13 cellular contexts compared by ENCODE assay signal in genomic region chr19:535017-535835, GRCh38. TPM values are rescaled to one million over a fixed set of nuclear protein-coding genes. Genes with fewer than 3 reads are reported as not detected.
DNase-seq lines count a peak whose midpoint lies in the region; ATAC-seq and TF ChIP-seq lines count a peak whose summit lies in the region.
"Had no signal": no experiment of that assay in that cellular context is flagged by ENCODE, and none has a peak within 500 bp of the region (broad histone marks: within the 10 kb centered on the region; RNA-seq: fewer than 3 reads in every experiment).

No MANE protein-coding gene starts in this region.

- in situ Hi-C loops in Caki2 (cut with HindIII; ENCODE audit: low pct_unique_long_range_greater_than_20kb, low sequenced_read_pairs), result no loop called here

- H3K36me3 ChIP-seq in neutrophil, result peaks cover 48% of the 10 kb centered on the region
- H3K36me3 ChIP-seq: neural progenitor cell had no signal

- ATAC-seq in HG03039 (IDR thresholded peaks at IDR 0.05; ENCODE audit: unreplicated experiment), result no peak

- no peaks in the 10 kb centered on the region for H3K27me3 ChIP-seq in neutrophil
- H3K27me3 ChIP-seq: neural progenitor cell had no signal

- H3K9me3 ChIP-seq in neutrophil, result no peaks in the 10 kb centered on the region

- peaks cover 24 to 27% of the 10 kb centered on the region in 2 experiments for H3K4me1 ChIP-seq in neutrophil (ENCODE audit: control insufficient read depth in 1 of 2, insufficient read depth in 1 of 2, low read depth in 1 of 2, low read length in 1 of 2)

- H3K4me3 ChIP-seq in LNCaP clone FGC (ENCODE audit: low read depth, low read length), result peak overlapping the region; percentile 93
- no peak overlapping the region for H3K4me3 ChIP-seq in neutrophil (ENCODE audit: low read depth in 1 of 2, low read length in 1 of 2)
- H3K4me3 ChIP-seq: coronary artery, neural progenitor cell had no signal

- H3K27ac ChIP-seq in neutrophil, result peak overlapping the region; percentile 25
- H3K27ac ChIP-seq: HL-60, neural progenitor cell had no signal

- DNase-seq in Caki2 (ENCODE audit: low read depth) (peak; percentile 30), LNCaP clone FGC (ENCODE audit: low read depth) (peak; percentile 82), cerebellar cortex (ENCODE audit: low spot score) (peak; percentile 46), superior temporal gyrus (ENCODE audit: extremely low spot score) (no peak), NCI-H1092 (lab: John Stamatoyannopoulos, UW) (no peak), medulla oblongata (ENCODE audit: extremely low spot score) (no peak)
- DNase-seq: EL, NCI-H1694 treated with DMSO at 0.1 percent for 48 hours had no signal

- TF ChIP-seq CTCF in LNCaP clone FGC (IDR thresholded peaks at IDR 0.05; ENCODE audit: control insufficient read depth, extremely low read depth, insufficient read depth) (no peak; the same call in 1 of the 2 replicates), neutrophil (IDR thresholded peaks at IDR 0.05) (no peak)

RNA-seq across cellular contexts. Expression of gene CDC34, which starts 3.7 kb away (rescaled TPM):
- total RNA-seq in Caki2 (2014; rRNA removed; shearing (Covaris generic); ENCODE audit: low replicate concordance), result 35.0 and 38.4 TPM in 2 replicates

RNA-seq across cellular contexts. Expression of gene GZMM, which starts 8.6 kb away (rescaled TPM):
- not detected in 2 replicates for total RNA-seq in Caki2 (2014; rRNA removed; shearing (Covaris generic); ENCODE audit: low replicate concordance)

RNA-seq across cellular contexts. Expression of gene TPGS1, which starts 27.9 kb away (rescaled TPM):
- total RNA-seq in Caki2 (2014; rRNA removed; shearing (Covaris generic); ENCODE audit: low replicate concordance), result 27.3 and 47.1 TPM in 2 replicates

RNA-seq across cellular contexts. Expression of gene BSG, which starts 37.2 kb away (rescaled TPM):
- 255 and 330 TPM in 2 replicates for total RNA-seq in Caki2 (2014; rRNA removed; shearing (Covaris generic); ENCODE audit: low replicate concordance)

RNA-seq across cellular contexts. Expression of gene MADCAM1, which starts 38.9 kb away (rescaled TPM):
- not detected in 2 replicates for total RNA-seq in Caki2 (2014; rRNA removed; shearing (Covaris generic); ENCODE audit: low replicate concordance)

Comparison
In these comparisons a context has a peak if more than half of its experiments do, and no peak if none do; other contexts are left out.
1. DNase-seq: peak in Caki2 (single experiment), LNCaP clone FGC (single experiment) and cerebellar cortex (single experiment); none in superior temporal gyrus (single experiment), NCI-H1092 (single experiment) and medulla oblongata (single experiment).